9 cellular contexts compared by ENCODE assay signal in the genomic region with DNA sequence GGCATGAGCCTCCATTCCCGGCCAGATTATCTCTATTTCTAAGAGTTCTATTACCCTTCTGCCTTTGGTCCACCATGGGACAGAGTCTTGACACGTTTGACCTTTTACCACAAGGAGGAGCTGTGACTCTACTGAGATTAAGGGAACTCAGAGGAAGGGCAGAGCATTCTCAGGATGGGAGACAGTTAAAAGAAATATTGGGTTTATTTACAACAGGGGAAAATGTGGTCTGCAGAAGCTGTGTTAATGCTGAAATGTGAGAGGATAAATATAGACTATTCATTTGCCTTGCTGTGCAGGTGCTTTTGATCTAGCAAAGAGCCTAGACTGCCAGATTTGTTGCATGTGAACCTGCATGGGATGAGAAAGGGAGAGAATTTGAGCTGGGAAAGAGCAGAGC. TPM values are rescaled to one million over a fixed set of nuclear protein-coding genes. Genes with fewer than 3 reads are reported as not detected.
DNase-seq lines count a peak whose midpoint lies in the region; ATAC-seq and TF ChIP-seq lines count a peak whose summit lies in the region.
"Had no signal": no experiment of that assay in that cellular context is flagged by ENCODE, and none has a peak within 500 bp of the region (broad histone marks: within the 10 kb centered on the region; RNA-seq: fewer than 3 reads in every experiment).

No MANE protein-coding gene starts in this region.

- H3K27ac ChIP-seq in MM.1S (ENCODE audit: low read length) = no peak overlapping the region
- no peak overlapping the region for H3K27ac ChIP-seq in psoas muscle

- peak overlapping the region; percentile 7; the same call in 1 of the 2 replicates for H3K4me2 ChIP-seq in MM.1S (ENCODE audit: low read depth, low read length)

- WGBS in psoas muscle, 3 donors = 20 to 27% (median 21%) methylated on average over 2 of the region's 2 CpGs

- H3K9me3 ChIP-seq in MM.1S (replicated peaks; ENCODE audit: insufficient read depth, low read length) (no peaks in the 10 kb centered on the region), psoas muscle (no peaks in the 10 kb centered on the region)

- H3K4me1 ChIP-seq in MM.1S (ENCODE audit: low read length) (peaks cover 26% of the 10 kb centered on the region), psoas muscle (no peaks in the 10 kb centered on the region)

- H3K9me2 ChIP-seq in MM.1S (replicated peaks; ENCODE audit: insufficient read depth, low read length) = no peaks in the 10 kb centered on the region

- H3K36me3 Mint-ChIP-seq in activated naive CD4-positive, alpha-beta T cell treated with anti-CD3 and anti-CD28 coated beads, Interleukin-2, amount 50 U/mL, for 72 hours = peaks cover 0 to 4% of the 10 kb centered on the region in 2 donors
- no peaks in the 10 kb centered on the region for H3K36me3 Mint-ChIP-seq in chondrocyte (ENCODE audit: low read depth)

- no peaks in the 10 kb centered on the region for H3K36me3 ChIP-seq in MM.1S (replicated peaks; ENCODE audit: insufficient read depth, low read length)
- H3K36me3 ChIP-seq in psoas muscle (ENCODE audit: insufficient read depth in 1 of 2, low read depth in 1 of 2) = no peaks in the 10 kb centered on the region

- no peaks in the 10 kb centered on the region for H3K79me2 ChIP-seq in MM.1S (ENCODE audit: low read length)

- H4K20me1 ChIP-seq in MM.1S (ENCODE audit: insufficient read depth, low read length) = no peaks in the 10 kb centered on the region

- H2AFZ ChIP-seq in MM.1S (ENCODE audit: low read length) = peak overlapping the region; percentile 5; the same call in 1 of the 2 replicates

- ATAC-seq in activated naive CD4-positive, alpha-beta T cell treated with anti-CD3 and anti-CD28 coated beads, Interleukin-2, amount 50 U/mL, for 72 hours = peak; percentile 52 to 69
- ATAC-seq in psoas muscle (no peak), GM18858 (IDR thresholded peaks at IDR 0.05; ENCODE audit: unreplicated experiment) (no peak), GM21367 (IDR thresholded peaks at IDR 0.05; ENCODE audit: unreplicated experiment) (no peak)

- no peak overlapping the region for H3K4me3 ChIP-seq in MM.1S (ENCODE audit: low read length)
- no peak overlapping the region for H3K4me3 ChIP-seq in psoas muscle

- intact Hi-C loops in psoas muscle (cut with DNase I) = no loop called here

- peaks cover 24% of the 10 kb centered on the region for H3K27me3 Mint-ChIP-seq in chondrocyte (ENCODE audit: low read depth)

- no peak overlapping the region for H3K27ac Mint-ChIP-seq in activated naive CD4-positive, alpha-beta T cell treated with anti-CD3 and anti-CD28 coated beads, Interleukin-2, amount 50 U/mL, for 72 hours
- no peak overlapping the region for H3K27ac Mint-ChIP-seq in chondrocyte (ENCODE audit: unreplicated experiment)

- no peaks in the 10 kb centered on the region for H3K27me3 ChIP-seq in MM.1S (replicated peaks; ENCODE audit: insufficient read depth, low read length)
- H3K27me3 ChIP-seq in psoas muscle (ENCODE audit: insufficient read depth in 3 of 3, low read length in 2 of 3) = peaks cover 0 to 4% (median 0%) of the 10 kb centered on the region in 3 donors

- peak; percentile 86 for TF ChIP-seq CTCF in MM.1S (IDR thresholded peaks at IDR 0.05; ENCODE audit: low read length)
- TF ChIP-seq CTCF in chondrocyte (IDR thresholded peaks at IDR 0.05) = peak; percentile 21
- no peak for TF ChIP-seq CTCF in psoas muscle (IDR thresholded peaks at IDR 0.05)

- no peaks in the 10 kb centered on the region for H3K9me3 Mint-ChIP-seq in activated naive CD4-positive, alpha-beta T cell treated with anti-CD3 and anti-CD28 coated beads, Interleukin-2, amount 50 U/mL, for 72 hours
- peaks cover 3% of the 10 kb centered on the region for H3K9me3 Mint-ChIP-seq in chondrocyte (ENCODE audit: low read depth)

- H3K9ac ChIP-seq in MM.1S (ENCODE audit: low read length) = no peak overlapping the region

- peak in 1 of 2 donors; percentile 35 for DNase-seq in activated naive CD4-positive, alpha-beta T cell treated with anti-CD3 and anti-CD28 coated beads, Interleukin-2, amount 50 U/mL, for 72 hours (ENCODE audit: low spot score in 2 of 2)
- no peak for DNase-seq in activated naive CD4-positive, alpha-beta T cell treated with anti-CD3 and anti-CD28 coated beads, Interleukin-2, amount 50 U/mL, for 16 hours
- peak; percentile 84 for DNase-seq in MM.1S
- no peak for DNase-seq in chondrocyte (ENCODE audit: low spot score)
- peak; percentile 66 for DNase-seq in superior temporal gyrus (ENCODE audit: extremely low spot score)
- no peak for DNase-seq in psoas muscle

- H3K4me3 Mint-ChIP-seq in chondrocyte (ENCODE audit: unreplicated experiment) = no peak overlapping the region

- peaks cover 7% of the 10 kb centered on the region; the same call in 1 of the 2 replicates for H3F3A ChIP-seq in MM.1S (ENCODE audit: insufficient read depth, low read length)

- H3K4me1 Mint-ChIP-seq in chondrocyte (ENCODE audit: low read depth) = no peaks in the 10 kb centered on the region

RNA-seq across cellular contexts. Expression of gene PRSS58, which starts 45.8 kb away (rescaled TPM):
- total RNA-seq in activated naive CD4-positive, alpha-beta T cell treated with anti-CD3 and anti-CD28 coated beads, Interleukin-2, amount 50 U/mL, for 72 hours = not detected
- not detected in 3 replicates for total RNA-seq in chondrocyte
- total RNA-seq in psoas muscle = not detected
- polyA plus RNA-seq in psoas muscle = not detected
- total RNA-seq: NCI-H460 had no signal

Comparison
In these comparisons a context has a peak if more than half of its experiments do, and no peak if none do; other contexts are left out.
1. ATAC-seq: peak in activated naive CD4-positive, alpha-beta T cell treated with anti-CD3 and anti-CD28 coated beads, Interleukin-2, amount 50 U/mL, for 72 hours (2 of 2); none in psoas muscle (0 of 4), GM18858 (single experiment) and GM21367 (single experiment).
2. DNase-seq: peak in MM.1S (single experiment) and superior temporal gyrus (single experiment); none in activated naive CD4-positive, alpha-beta T cell treated with anti-CD3 and anti-CD28 coated beads, Interleukin-2, amount 50 U/mL, for 16 hours (single experiment), chondrocyte (single experiment) and psoas muscle (0 of 2).